ENCODE assay signal across 14 cellular contexts in genomic region chr6:159973406-159973805, GRCh38. TPM values are rescaled to one million over a fixed set of nuclear protein-coding genes. Genes with fewer than 3 reads are reported as not detected.
DNase-seq lines count a peak whose midpoint lies in the region; FAIRE-seq and TF ChIP-seq lines count a peak whose summit lies in the region.
"Had no signal": no experiment of that assay in that cellular context is flagged by ENCODE, and none has a peak within 500 bp of the region (broad histone marks: within the 10 kb centered on the region; RNA-seq: fewer than 3 reads in every experiment).

No MANE protein-coding gene starts in this region.

- no peak for TF ChIP-seq CTCF in neural crest cell (conservative IDR thresholded peaks at IDR 0.05)
- no peak for TF ChIP-seq CTCF in A673 (conservative IDR thresholded peaks at IDR 0.05; ENCODE audit: low read depth, low read length)

- H3K36me3 ChIP-seq in A673 (ENCODE audit: insufficient read depth, low read length, poor library complexity, severe bottlenecking): no peaks in the 10 kb centered on the region

- peaks cover 66% of the 10 kb centered on the region for H3K4me1 ChIP-seq in A673 (ENCODE audit: insufficient read depth, low read length, poor library complexity, severe bottlenecking)

- H3K27ac ChIP-seq in A673 (ENCODE audit: low read depth, low read length, poor library complexity, severe bottlenecking): no peak overlapping the region

- no peak overlapping the region for H3K4me3 ChIP-seq in A673 (ENCODE audit: low read depth, low read length, poor library complexity, severe bottlenecking)

- H3K9me3 Mint-ChIP-seq in activated naive CD8-positive, alpha-beta T cell treated with anti-CD3 and anti-CD28 coated beads for 36 hours: no peaks in the 10 kb centered on the region
- no peaks in the 10 kb centered on the region for H3K9me3 Mint-ChIP-seq in neural crest cell
- H3K9me3 Mint-ChIP-seq: nephron progenitor cell had no signal

- H3K9me3 ChIP-seq in A673 (ENCODE audit: low read depth, low read length, poor library complexity, severe bottlenecking): no peaks in the 10 kb centered on the region

- peak overlapping the region; percentile 57 for H3K4me3 Mint-ChIP-seq in activated naive CD8-positive, alpha-beta T cell treated with anti-CD3 and anti-CD28 coated beads for 36 hours
- H3K4me3 Mint-ChIP-seq in neural crest cell: peak overlapping the region; percentile 65

- H3K4me1 Mint-ChIP-seq in activated naive CD8-positive, alpha-beta T cell treated with anti-CD3 and anti-CD28 coated beads for 36 hours: peaks cover 77% of the 10 kb centered on the region
- peaks cover 71% of the 10 kb centered on the region for H3K4me1 Mint-ChIP-seq in neural crest cell

- DNase-seq in DMS53 (lab: John Stamatoyannopoulos, UW) (peak; percentile 29), DMS53 treated with DMSO at 0.1 percent for 48 hours (lab: John Stamatoyannopoulos, UW; ENCODE audit: unreplicated experiment) (no peak), GM19239 (ENCODE audit: insufficient read length, low spot score) (no peak), neural crest cell (ENCODE audit: low read depth, low spot score) (no peak), A673 (ENCODE audit: low spot score) (no peak), NCI-H2227 (lab: John Stamatoyannopoulos, UW; ENCODE audit: unreplicated experiment) (no peak), NCI-H1436 (lab: John Stamatoyannopoulos, UW) (no peak)
- DNase-seq in activated naive CD8-positive, alpha-beta T cell treated with anti-CD3 and anti-CD28 coated beads for 36 hours: no peak
- DNase-seq: 8988T; activated T-cell treated with anti-CD3 and anti-CD28 coated beads for 4 hours; nephron progenitor cell; stimulated activated naive CD4-positive, alpha-beta T cell had no signal

- peaks cover 44% of the 10 kb centered on the region for H3K36me3 Mint-ChIP-seq in activated naive CD8-positive, alpha-beta T cell treated with anti-CD3 and anti-CD28 coated beads for 36 hours
- H3K36me3 Mint-ChIP-seq in neural crest cell (ENCODE audit: low read depth): no peaks in the 10 kb centered on the region

- H3K27me3 Mint-ChIP-seq in activated naive CD8-positive, alpha-beta T cell treated with anti-CD3 and anti-CD28 coated beads for 36 hours: no peaks in the 10 kb centered on the region
- H3K27me3 Mint-ChIP-seq in neural crest cell (ENCODE audit: low read depth): peaks cover 4% of the 10 kb centered on the region

- CTCF ChIA-PET in A673 (lab: Charles Lee): no interaction called here

- BruUV-seq in A673 (replicated peaks; lab: Mats Ljungman, UMichigan): no TSS peak

- intact Hi-C loops in A673 (cut with micrococcal nuclease; ENCODE audit: unreplicated experiment): no loop called here

- POLR2A ChIA-PET in A673 (lab: Charles Lee; ENCODE audit: low non-redundant PET): no interaction called here

- peak; percentile 65 for FAIRE-seq in GM19239 (lab: Jason Lieb, UNC)
- FAIRE-seq: HTR-8/SVneo, islet of Langerhans had no signal

- H3K27ac Mint-ChIP-seq in activated naive CD8-positive, alpha-beta T cell treated with anti-CD3 and anti-CD28 coated beads for 36 hours: peak overlapping the region; percentile 76
- peak overlapping the region; percentile 29 for H3K27ac Mint-ChIP-seq in neural crest cell (ENCODE audit: unreplicated experiment)

- no peaks in the 10 kb centered on the region for H3K27me3 ChIP-seq in A673 (replicated peaks; ENCODE audit: insufficient read depth, low read depth, low read length, poor library complexity)

RNA-seq across cellular contexts. Expression of gene IGF2R, which starts 4.5 kb away (rescaled TPM):
- 10 to 100 TPM; 74.9 to 77.7 TPM for total RNA-seq in activated naive CD8-positive, alpha-beta T cell treated with anti-CD3 and anti-CD28 coated beads for 36 hours
- total RNA-seq in neural crest cell (97.3 and 103 TPM in 2 replicates), A673 (2021) (64.7 and 67.4 TPM in 2 replicates)
